ENCODE assay signal across 8 cellular contexts in the genomic region with DNA sequence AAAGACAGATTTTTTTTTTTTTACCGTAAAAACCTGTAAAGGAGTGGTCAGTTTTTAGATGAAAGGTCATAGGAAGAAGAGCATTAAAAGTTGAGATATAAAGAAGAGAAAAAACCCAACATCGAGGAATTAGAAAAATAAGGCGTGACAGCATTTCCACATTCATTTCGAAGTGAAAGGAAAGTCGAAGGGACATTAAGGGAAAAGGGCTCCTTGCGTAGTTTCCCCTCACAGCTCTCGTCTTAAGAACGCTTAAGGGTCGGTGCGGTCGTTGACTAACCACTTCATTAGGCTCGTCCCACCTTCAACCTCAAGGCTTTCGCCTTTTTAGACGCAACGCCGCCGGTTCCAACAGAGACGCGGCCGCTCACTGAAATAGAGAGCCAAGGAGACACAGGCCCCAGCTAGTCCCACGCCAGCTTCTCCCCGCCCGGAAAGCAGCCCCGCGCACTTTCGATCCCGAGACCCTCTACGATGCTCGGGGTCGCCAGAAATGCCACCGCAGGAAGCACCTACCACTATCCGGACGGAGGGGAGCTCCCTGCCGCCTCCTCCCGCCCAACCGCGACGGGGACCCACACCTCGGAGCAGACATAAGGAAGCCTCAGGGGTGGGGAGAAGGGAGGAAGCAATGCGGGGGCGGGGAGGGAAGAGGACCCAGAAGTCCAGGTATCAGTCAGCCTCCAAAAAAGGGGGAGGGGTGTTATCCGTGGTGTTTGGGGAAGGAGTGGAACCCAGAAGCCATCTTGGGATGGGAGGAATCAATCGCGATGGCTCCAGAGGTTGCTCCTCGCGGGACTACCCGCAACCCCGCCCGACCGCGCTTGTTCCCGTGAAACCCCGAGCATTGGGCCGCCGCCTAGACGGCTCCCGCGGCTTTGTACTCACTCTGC. TPM values are rescaled to one million over a fixed set of nuclear protein-coding genes. Genes with fewer than 3 reads are reported as not detected.
DNase-seq lines count a peak whose midpoint lies in the region; ATAC-seq and TF ChIP-seq lines count a peak whose summit lies in the region.

No MANE protein-coding gene starts in this region.

- H2AFZ ChIP-seq in neuron (ENCODE audit: low read depth, low read length): peak overlapping the region; percentile 85

- WGBS in suprapubic skin: under 1% methylated on average over 46 of the region's 58 CpGs

- H3K9me3 ChIP-seq in neuron (ENCODE audit: low read length) (no peaks in the 10 kb centered on the region), suprapubic skin (no peaks in the 10 kb centered on the region)

- TF ChIP-seq CTCF in suprapubic skin (IDR thresholded peaks at IDR 0.05): no peak

- peak overlapping the region; percentile 96 for H3K27ac ChIP-seq in suprapubic skin

- H3K4me1 ChIP-seq in neuron (ENCODE audit: insufficient read depth, low read length): peaks cover 18% of the 10 kb centered on the region
- H3K4me1 ChIP-seq in suprapubic skin: peaks cover 39% of the 10 kb centered on the region

- DNase-seq in COLO668 (lab: John Stamatoyannopoulos, UW; ENCODE audit: unreplicated experiment) (peak; percentile 90), RKO (ENCODE audit: low spot score) (peak; percentile 74), foreskin melanocyte (peak; percentile 5), suprapubic skin (ENCODE audit: low spot score in 2 of 2) (peak; percentile 73 to 82)
- peak; percentile 54 for DNase-seq in activated naive CD4-positive, alpha-beta T cell treated with Interleukin-2 at 50 U/mL for 16 hours

- H3K27me3 ChIP-seq in neuron (ENCODE audit: insufficient read depth, low read length) (no peaks in the 10 kb centered on the region), suprapubic skin (no peaks in the 10 kb centered on the region)

- ATAC-seq in GM19455 (IDR thresholded peaks at IDR 0.05; ENCODE audit: unreplicated experiment) (peak; percentile 30), HG03575 (IDR thresholded peaks at IDR 0.05; ENCODE audit: extremely low read depth, insufficient number of reproducible peaks, low FRiP score, unreplicated experiment) (peak; percentile 7)

- peak overlapping the region; percentile 77 for H3K4me3 ChIP-seq in neuron (ENCODE audit: low read length)
- peak overlapping the region; percentile 61 for H3K4me3 ChIP-seq in suprapubic skin

- H3K36me3 ChIP-seq in neuron (ENCODE audit: insufficient read depth, low read length) (peaks cover 16% of the 10 kb centered on the region), suprapubic skin (no peaks in the 10 kb centered on the region)

- TF ChIP-seq POLR2A in suprapubic skin (IDR thresholded peaks at IDR 0.05): no peak

- TF ChIP-seq EP300 in suprapubic skin (IDR thresholded peaks at IDR 0.05): no peak

RNA-seq across cellular contexts. Expression of gene TRA2A, which starts 0.6 kb away (rescaled TPM):
- 100 to 1,000 TPM in 1 of 4 donors, 10 to 100 TPM in 3; 36.3 to 119 (median 45.2) TPM for total RNA-seq in suprapubic skin

Comparison
In these comparisons a context has a peak if more than half of its experiments do, and no peak if none do; other contexts are left out.
1. Peak in every context shown above with its lines: DNase-seq, ATAC-seq, H3K4me3 ChIP-seq and H3K27ac ChIP-seq.
2. DNase-seq: peak in every context shown above with its lines; median percentile 90 in COLO668; 78 in suprapubic skin; 74 in RKO; 54 in activated naive CD4-positive, alpha-beta T cell treated with Interleukin-2 at 50 U/mL for 16 hours; 5 in foreskin melanocyte.